In genomic region chr18:3281456-3282400, GRCh38 we compare ENCODE assay signal across 8 cellular contexts. TPM values are rescaled to one million over a fixed set of nuclear protein-coding genes. Genes with fewer than 3 reads are reported as not detected.
DNase-seq lines count a peak whose midpoint lies in the region; ATAC-seq, FAIRE-seq and TF ChIP-seq lines count a peak whose summit lies in the region.

No MANE protein-coding gene starts in this region.

- in situ Hi-C loops in GM13976 (cut with MboI; ENCODE audit: low sequenced_read_pairs, unreplicated experiment), result loop anchor here (10.0 to 25.0 kb wide), 2 partner anchors 313 to 706 kb away; no protein-coding TSS in a partner anchor

- no peaks in the 10 kb centered on the region for H3K27me3 Mint-ChIP-seq in mesothelial cell of epicardium (ENCODE audit: low read depth)

- H3K4me1 Mint-ChIP-seq in mesothelial cell of epicardium, result peaks cover 14% of the 10 kb centered on the region

- H3K79me2 ChIP-seq in ACC112 (ENCODE audit: control insufficient read depth, insufficient read depth, low read length, unreplicated experiment), result no peaks in the 10 kb centered on the region

- FAIRE-seq in endometrium (lab: Jason Lieb, UNC), result peak; percentile 96

- H3K27me3 ChIP-seq in ACC112 (ENCODE audit: insufficient read depth, low read length), result no peaks in the 10 kb centered on the region

- no peak overlapping the region for H3K4me3 Mint-ChIP-seq in mesothelial cell of epicardium

- H3K27ac Mint-ChIP-seq in mesothelial cell of epicardium, result peak overlapping the region; percentile 79

- peaks cover 12% of the 10 kb centered on the region for H3K36me3 Mint-ChIP-seq in mesothelial cell of epicardium

- peak overlapping the region; percentile 47 for H2AFZ ChIP-seq in ACC112 (ENCODE audit: low read length, unreplicated experiment)

- ATAC-seq in HG02642 (IDR thresholded peaks at IDR 0.05; ENCODE audit: poor library complexity, unreplicated experiment) (no peak), GM21447 (IDR thresholded peaks at IDR 0.05; ENCODE audit: unreplicated experiment) (no peak)

- peaks cover 5% of the 10 kb centered on the region for H3K4me1 ChIP-seq in ACC112 (ENCODE audit: control insufficient read depth, insufficient read depth, low read length, unreplicated experiment)

- peak; percentile 62 for DNase-seq in GM13976 (ENCODE audit: low spot score)
- peak; percentile 76 for DNase-seq in M059J (ENCODE audit: low read depth)
- DNase-seq in RPMI8226, result peak; percentile 86
- no peak for DNase-seq in mesothelial cell of epicardium (ENCODE audit: low spot score in 2 of 2, unreplicated experiment in 2 of 2)

- no peak overlapping the region for H3K4me3 ChIP-seq in ACC112 (ENCODE audit: low read depth, low read length)

- peaks cover 14% of the 10 kb centered on the region for H3K9me3 Mint-ChIP-seq in mesothelial cell of epicardium

- peak; percentile 48 for TF ChIP-seq CTCF in GM13976 (IDR thresholded peaks at IDR 0.05; ENCODE audit: borderline replicate concordance, control extremely low read depth, extremely low read depth, insufficient read depth, missing control alignments)
- TF ChIP-seq CTCF in mesothelial cell of epicardium (IDR thresholded peaks at IDR 0.05; ENCODE audit: unreplicated experiment), result peak; percentile 89

- H3K36me3 ChIP-seq in ACC112 (ENCODE audit: insufficient read depth, low read length), result peaks cover 15% of the 10 kb centered on the region

- H3K27ac ChIP-seq in ACC112 (ENCODE audit: low read depth, low read length), result 0 out of 2 replicates have a peak overlapping the region, but pooled peaks have one; percentile 20

RNA-seq across cellular contexts. Expression of gene MYL12B, which starts 19.8 kb away (rescaled TPM):
- 528 and 607 TPM in 2 replicates for total RNA-seq in M059J (2014; rRNA removed; shearing (Covaris generic))
- total RNA-seq in mesothelial cell of epicardium, result 195 to 225 TPM (median 215 TPM) in 3 replicates

RNA-seq across cellular contexts. Expression of gene MYL12A, which starts 34.1 kb away (rescaled TPM):
- total RNA-seq in M059J (2014; rRNA removed; shearing (Covaris generic)), result 810 and 944 TPM in 2 replicates
- 217 to 222 TPM (median 220 TPM) in 3 replicates for total RNA-seq in mesothelial cell of epicardium

Comparison
In these comparisons a context has a peak if more than half of its experiments do, and no peak if none do; other contexts are left out.
1. DNase-seq: peak in GM13976 (single experiment), M059J (single experiment) and RPMI8226 (single experiment); none in mesothelial cell of epicardium (0 of 2).